ENCODE assay signal across 27 cellular contexts in genomic region chr4:70788733-70789132, GRCh38. TPM values are rescaled to one million over a fixed set of nuclear protein-coding genes. Genes with fewer than 3 reads are reported as not detected.
DNase-seq lines count a peak whose midpoint lies in the region; ATAC-seq, FAIRE-seq and TF ChIP-seq lines count a peak whose summit lies in the region.
"Had no signal": no experiment of that assay in that cellular context is flagged by ENCODE, and none has a peak within 500 bp of the region (broad histone marks: within the 10 kb centered on the region; RNA-seq: fewer than 3 reads in every experiment).

No MANE protein-coding gene starts in this region.

- H3K27ac Mint-ChIP-seq in memory B cell, result peak overlapping the region; percentile 29
- H3K27ac Mint-ChIP-seq: CD4-positive, alpha-beta memory T cell; CD4-positive, CD25-positive, alpha-beta regulatory T cell; CD8-positive, alpha-beta memory T cell had no signal

- peak; percentile 48 for DNase-seq in bronchial epithelial cell (ENCODE audit: low read depth)
- DNase-seq in foreskin keratinocyte, result peak; percentile 13 to 54
- DNase-seq in memory B cell (ENCODE audit: low spot score in 2 of 2), result no peak
- no peak for DNase-seq in GM10266 (ENCODE audit: extremely low spot score)
- DNase-seq in mesenteric fat pad (ENCODE audit: low spot score), result no peak
- DNase-seq: 8988T; ACHN; BE2C; C1 segment of cervical spinal cord; CD4-positive, alpha-beta memory T cell; CD4-positive, CD25-positive, alpha-beta regulatory T cell; CD8-positive, alpha-beta memory T cell; COR-L47; DMS 273 treated with DMSO at 0.1 percent for 48 hours; DMS153; DMS53; DMS79; DND-41; EL; GDM1 had no signal

- no peak for FAIRE-seq in bronchial epithelial cell (lab: Jason Lieb, UNC)
- FAIRE-seq: A204.1, GM12891, GM19239 had no signal

- H3K9me3 Mint-ChIP-seq in memory B cell, result no peaks in the 10 kb centered on the region
- H3K9me3 Mint-ChIP-seq: CD4-positive, alpha-beta memory T cell; CD4-positive, CD25-positive, alpha-beta regulatory T cell; CD8-positive, alpha-beta memory T cell had no signal

- ATAC-seq in foreskin keratinocyte (peak; percentile 55), memory B cell (ENCODE audit: low read depth) (no peak), HG03045 (IDR thresholded peaks at IDR 0.05; ENCODE audit: unreplicated experiment) (no peak), HG02610 (IDR thresholded peaks at IDR 0.05; ENCODE audit: unreplicated experiment) (no peak)

- H3K36me3 ChIP-seq in bronchial epithelial cell (ENCODE audit: control insufficient read depth, insufficient read depth, low read length), result peaks cover 4% of the 10 kb centered on the region

- no peaks in the 10 kb centered on the region for H3K27me3 Mint-ChIP-seq in memory B cell
- H3K27me3 Mint-ChIP-seq: CD4-positive, alpha-beta memory T cell; CD8-positive, alpha-beta memory T cell had no signal

- H3K27me3 ChIP-seq in bronchial epithelial cell (ENCODE audit: control insufficient read depth, insufficient read depth, low read length) (no peaks in the 10 kb centered on the region), foreskin keratinocyte (no peaks in the 10 kb centered on the region)
- H3K27me3 ChIP-seq: BE2C, BLaER1 had no signal

- no peaks in the 10 kb centered on the region for H3K4me1 Mint-ChIP-seq in memory B cell
- H3K4me1 Mint-ChIP-seq: CD14-positive monocyte; CD4-positive, CD25-positive, alpha-beta regulatory T cell; CD8-positive, alpha-beta memory T cell had no signal

- H3K4me1 ChIP-seq in foreskin keratinocyte, result no peaks in the 10 kb centered on the region
- H3K4me1 ChIP-seq: BE2C had no signal

- H3K4me3 Mint-ChIP-seq in memory B cell, result no peak overlapping the region
- H3K4me3 Mint-ChIP-seq: CD14-positive monocyte; CD4-positive, alpha-beta memory T cell; CD4-positive, CD25-positive, alpha-beta regulatory T cell; CD8-positive, alpha-beta memory T cell had no signal

- no peak overlapping the region for H3K27ac ChIP-seq in foreskin keratinocyte
- H3K27ac ChIP-seq: BLaER1 had no signal

- TF ChIP-seq CTCF in bronchial epithelial cell (IDR thresholded peaks at IDR 0.05; ENCODE audit: insufficient read depth, low read length, severe bottlenecking) (no peak), foreskin keratinocyte (conservative IDR thresholded peaks at IDR 0.05) (no peak), GM10266 (IDR thresholded peaks at IDR 0.05; ENCODE audit: control insufficient read depth, insufficient read depth, low read depth, missing control alignments) (no peak)

- H3K36me3 Mint-ChIP-seq in memory B cell, result peaks cover 29% of the 10 kb centered on the region

- no peak overlapping the region for H3K4me3 ChIP-seq in bronchial epithelial cell (ENCODE audit: low read depth, low read length)
- H3K4me3 ChIP-seq: BLaER1 had no signal

RNA-seq across cellular contexts. Expression of gene GRSF1, which starts 51.0 kb away (rescaled TPM):
- total RNA-seq in bronchial epithelial cell, result 62.7 and 78.5 TPM in 2 replicates
- total RNA-seq in foreskin keratinocyte, result 100 and 106 TPM in 2 replicates
- 68.6 and 83.5 TPM in 2 replicates for polyA plus RNA-seq in foreskin keratinocyte
- total RNA-seq in mesenteric fat pad, result 55.6 TPM

Comparison
In these comparisons a context has a peak if more than half of its experiments do, and no peak if none do; other contexts are left out.
1. DNase-seq: peak in bronchial epithelial cell (single experiment) and foreskin keratinocyte (2 of 2); none in memory B cell (0 of 2), GM10266 (single experiment) and mesenteric fat pad (single experiment).